Comparison of ENCODE assay signal across 19 cellular contexts in the genomic region with DNA sequence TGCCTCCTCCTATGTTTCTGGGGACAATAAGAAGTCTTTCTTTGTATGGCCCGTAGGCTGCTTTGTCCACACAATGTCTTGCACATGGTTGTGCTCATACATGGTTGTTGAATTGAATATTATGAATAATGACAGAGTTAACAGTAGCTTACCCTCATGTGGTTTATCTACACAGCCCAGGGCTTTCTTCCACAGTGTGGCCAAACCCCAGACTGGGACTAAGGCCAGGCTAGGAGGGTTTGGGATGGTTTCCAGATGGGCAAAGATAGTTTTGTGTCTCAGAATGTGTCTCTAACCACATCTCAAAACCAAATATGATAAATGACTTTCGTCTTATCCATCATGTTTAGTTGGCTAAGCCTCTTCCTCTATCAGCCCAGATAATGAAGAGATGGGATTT.
"Had no signal": no experiment of that assay in that cellular context is flagged by ENCODE, and none has a peak within 500 bp of the region (broad histone marks: within the 10 kb centered on the region; RNA-seq: fewer than 3 reads in every experiment).

No MANE protein-coding gene starts in this region.

- H3K4me3 ChIP-seq: dorsolateral prefrontal cortex, gastrocnemius medialis, heart right ventricle, skin epidermis, testis, tibial nerve, upper lobe of right lung, vagina had no signal

- H3K4me1 Mint-ChIP-seq: stimulated activated naive B cell treated with anti-CD40 and anti-IgM and Interleukin-4, amounts not matched to agents 10 μg/mL and 1 μg/mL and 100 μg/mL, for 72 hours; stimulated activated naive CD8-positive, alpha-beta T cell treated with anti-CD3 and anti-CD28 coated beads, Interleukin-15, amount 100 ng/mL, for 72 hours had no signal

- H3K27ac ChIP-seq: gastrocnemius medialis, heart right ventricle, skin epidermis, testis, tibial nerve, upper lobe of right lung, vagina had no signal

- H3K4me1 ChIP-seq: gastrocnemius medialis, heart right ventricle, testis, tibial nerve, vagina had no signal

- H3K36me3 Mint-ChIP-seq: naive thymus-derived CD4-positive, alpha-beta T cell; stimulated activated naive B cell treated with anti-CD40 and anti-IgM and Interleukin-4, amounts not matched to agents 10 μg/mL and 1 μg/mL and 100 μg/mL, for 72 hours had no signal

- H3K27me3 ChIP-seq: dorsolateral prefrontal cortex, testis, tibial nerve, upper lobe of right lung, vagina had no signal

- H3K4me3 Mint-ChIP-seq: naive thymus-derived CD4-positive, alpha-beta T cell; stimulated activated naive B cell treated with anti-CD40 and anti-IgM and Interleukin-4, amounts not matched to agents 10 μg/mL and 1 μg/mL and 100 μg/mL, for 72 hours; stimulated activated naive CD8-positive, alpha-beta T cell treated with anti-CD3 and anti-CD28 coated beads, Interleukin-15, amount 100 ng/mL, for 72 hours had no signal

- ATAC-seq: gastrocnemius medialis; heart right ventricle; naive thymus-derived CD4-positive, alpha-beta T cell; sciatic nerve; stimulated activated naive B cell treated with anti-CD40 and anti-IgM and Interleukin-4, amounts not matched to agents 10 μg/mL and 1 μg/mL and 100 μg/mL, for 72 hours; stimulated activated naive CD8-positive, alpha-beta T cell treated with anti-CD3 and anti-CD28 coated beads, Interleukin-15, amount 100 ng/mL, for 72 hours; upper lobe of right lung had no signal

- H3K36me3 ChIP-seq: gastrocnemius medialis, heart right ventricle, neutrophil, tibial nerve, upper lobe of right lung, vagina had no signal

- H3K9me3 Mint-ChIP-seq: stimulated activated naive CD8-positive, alpha-beta T cell treated with anti-CD3 and anti-CD28 coated beads, Interleukin-15, amount 100 ng/mL, for 72 hours had no signal

- DNase-seq: dorsolateral prefrontal cortex; effector CD8-positive, alpha-beta T cell; gastrocnemius medialis; heart right ventricle; hypothalamus; kidney glomerular epithelial cell; mesendoderm; naive thymus-derived CD4-positive, alpha-beta T cell; stimulated activated CD4-positive, alpha-beta T cell treated with anti-CD3 and anti-CD28 coated beads, Interleukin-2, amount 100 ng/mL, for 24 hours; stimulated activated CD4-positive, alpha-beta T cell treated with anti-CD3 and anti-CD28 coated beads, Interleukin-4, amount 100 ng/mL, for 4 hours; stimulated activated naive B cell treated with anti-CD40 and anti-IgM and Interleukin-4, amounts not matched to agents 10 μg/mL and 1 μg/mL and 100 μg/mL, for 72 hours; stimulated activated naive CD8-positive, alpha-beta T cell treated with anti-CD3 and anti-CD28 coated beads, Interleukin-15, amount 100 ng/mL, for 72 hours; testis; upper lobe of right lung had no signal

- H3K27ac Mint-ChIP-seq: naive thymus-derived CD4-positive, alpha-beta T cell; stimulated activated naive B cell treated with anti-CD40 and anti-IgM and Interleukin-4, amounts not matched to agents 10 μg/mL and 1 μg/mL and 100 μg/mL, for 72 hours; stimulated activated naive CD8-positive, alpha-beta T cell treated with anti-CD3 and anti-CD28 coated beads, Interleukin-15, amount 100 ng/mL, for 72 hours had no signal
